22 cellular contexts compared by ENCODE assay signal in the genomic region with DNA sequence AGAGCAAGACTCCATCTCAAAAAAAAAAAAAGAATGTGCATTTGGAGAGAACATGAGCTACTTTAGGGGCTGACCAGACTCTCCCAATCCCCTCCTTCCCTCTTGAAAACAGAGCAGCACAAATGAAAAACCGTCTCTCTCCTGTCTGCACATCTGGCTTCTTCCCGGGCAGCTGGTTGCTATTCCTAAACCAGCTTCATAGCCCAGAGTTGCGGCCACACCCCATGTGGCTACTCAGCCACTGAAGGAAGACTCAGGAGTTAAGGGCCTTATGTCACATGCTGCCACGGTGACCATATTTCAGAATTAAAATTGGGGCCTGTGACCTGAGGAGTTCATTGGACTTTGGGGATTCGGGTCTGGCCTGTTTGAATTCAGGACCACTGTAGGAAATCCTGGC.
"Had no signal": no experiment of that assay in that cellular context is flagged by ENCODE, and none has a peak within 500 bp of the region (broad histone marks: within the 10 kb centered on the region; RNA-seq: fewer than 3 reads in every experiment).

No MANE protein-coding gene starts in this region.

- DNase-seq: cortex of kidney; effector memory CD8-positive, alpha-beta T cell; heart left ventricle; kidney; mesenchymal stem cell; mucosa of descending colon; naive thymus-derived CD4-positive, alpha-beta T cell; nucleus accumbens; right cardiac atrium; sigmoid colon; stimulated activated CD4-positive, alpha-beta T cell treated with anti-CD3 and anti-CD28 coated beads, Interleukin-4, amount 100 ng/mL, for 4 hours; transverse colon; upper lobe of right lung had no signal

- H3K27me3 Mint-ChIP-seq: effector memory CD8-positive, alpha-beta T cell; naive thymus-derived CD4-positive, alpha-beta T cell; stimulated activated memory B cell treated with anti-CD40 and anti-IgM and Interleukin-4, amounts not matched to agents 10 μg/mL and 1 μg/mL and 100 μg/mL, for 72 hours; stimulated activated naive CD8-positive, alpha-beta T cell treated with anti-CD3 and anti-CD28 coated beads, Interleukin-15, Interleukin-2, amounts not matched to agents 100 ng/mL and 50 ng/mL, for 24 hours had no signal

- H3K27ac Mint-ChIP-seq: effector memory CD8-positive, alpha-beta T cell; naive thymus-derived CD4-positive, alpha-beta T cell; stimulated activated memory B cell treated with anti-CD40 and anti-IgM and Interleukin-4, amounts not matched to agents 10 μg/mL and 1 μg/mL and 100 μg/mL, for 72 hours; stimulated activated naive CD8-positive, alpha-beta T cell treated with anti-CD3 and anti-CD28 coated beads, Interleukin-15, Interleukin-2, amounts not matched to agents 100 ng/mL and 50 ng/mL, for 24 hours had no signal

- H3K4me1 Mint-ChIP-seq: naive thymus-derived CD4-positive, alpha-beta T cell; stimulated activated memory B cell treated with anti-CD40 and anti-IgM and Interleukin-4, amounts not matched to agents 10 μg/mL and 1 μg/mL and 100 μg/mL, for 72 hours had no signal

- H3K4me1 ChIP-seq: gastroesophageal sphincter, prostate gland, sigmoid colon, transverse colon, upper lobe of right lung, vagina had no signal

- H3K27me3 ChIP-seq: gastroesophageal sphincter, heart left ventricle, hepatocyte, sigmoid colon, transverse colon, upper lobe of right lung, vagina had no signal

- H3K36me3 ChIP-seq: prostate gland, thoracic aorta, transverse colon, upper lobe of right lung, vagina had no signal

- H3K27ac ChIP-seq: gastroesophageal sphincter, heart left ventricle, hepatocyte, prostate gland, sigmoid colon, thoracic aorta, transverse colon, upper lobe of right lung, vagina had no signal

- H3K4me3 ChIP-seq: gastroesophageal sphincter, heart left ventricle, hepatocyte, mucosa of descending colon, prostate gland, sigmoid colon, thoracic aorta, transverse colon, upper lobe of right lung, vagina had no signal

- H3K4me3 Mint-ChIP-seq: effector memory CD8-positive, alpha-beta T cell; mesothelial cell of epicardium; naive thymus-derived CD4-positive, alpha-beta T cell; nephron; stimulated activated memory B cell treated with anti-CD40 and anti-IgM and Interleukin-4, amounts not matched to agents 10 μg/mL and 1 μg/mL and 100 μg/mL, for 72 hours; stimulated activated naive CD8-positive, alpha-beta T cell treated with anti-CD3 and anti-CD28 coated beads, Interleukin-15, Interleukin-2, amounts not matched to agents 100 ng/mL and 50 ng/mL, for 24 hours had no signal

- H3K9me3 Mint-ChIP-seq: effector memory CD8-positive, alpha-beta T cell; mesothelial cell of epicardium; naive thymus-derived CD4-positive, alpha-beta T cell; nephron; stimulated activated memory B cell treated with anti-CD40 and anti-IgM and Interleukin-4, amounts not matched to agents 10 μg/mL and 1 μg/mL and 100 μg/mL, for 72 hours; stimulated activated naive CD8-positive, alpha-beta T cell treated with anti-CD3 and anti-CD28 coated beads, Interleukin-15, Interleukin-2, amounts not matched to agents 100 ng/mL and 50 ng/mL, for 24 hours had no signal

- H3K9me3 ChIP-seq: gastroesophageal sphincter, heart left ventricle, mucosa of descending colon, prostate gland, sigmoid colon, thoracic aorta, transverse colon, upper lobe of right lung, vagina had no signal
